In genomic region chr1:157272899-157273774, GRCh38 we compare ENCODE assay signal across 1 cellular context.
TF ChIP-seq lines count a peak whose summit lies in the region.

No MANE protein-coding gene starts in this region.

TF ChIP-seq in GM23338, 12 proteins besides CTCF, POLR2A, EP300 and RAD21 (continued from another document):
- TF ChIP-seq CREB1 (CRISPR knock-in tag; IDR thresholded peaks at IDR 0.05; ENCODE audit: low read depth) (no peak), JUNB (IDR thresholded peaks at IDR 0.05; ENCODE audit: unreplicated experiment) (no peak), POLR2AphosphoS5 (IDR thresholded peaks at IDR 0.05; ENCODE audit: low read depth) (no peak), EZH2 (IDR thresholded peaks at IDR 0.05; ENCODE audit: low read depth, unreplicated experiment) (no peak), STAT1 (IDR thresholded peaks at IDR 0.05; ENCODE audit: unreplicated experiment) (no peak), REST (IDR thresholded peaks at IDR 0.05; ENCODE audit: unreplicated experiment) (no peak), EZH2phosphoT487 (IDR thresholded peaks at IDR 0.05; ENCODE audit: unreplicated experiment) (no peak)
- TF ChIP-seq, protein P1, sequence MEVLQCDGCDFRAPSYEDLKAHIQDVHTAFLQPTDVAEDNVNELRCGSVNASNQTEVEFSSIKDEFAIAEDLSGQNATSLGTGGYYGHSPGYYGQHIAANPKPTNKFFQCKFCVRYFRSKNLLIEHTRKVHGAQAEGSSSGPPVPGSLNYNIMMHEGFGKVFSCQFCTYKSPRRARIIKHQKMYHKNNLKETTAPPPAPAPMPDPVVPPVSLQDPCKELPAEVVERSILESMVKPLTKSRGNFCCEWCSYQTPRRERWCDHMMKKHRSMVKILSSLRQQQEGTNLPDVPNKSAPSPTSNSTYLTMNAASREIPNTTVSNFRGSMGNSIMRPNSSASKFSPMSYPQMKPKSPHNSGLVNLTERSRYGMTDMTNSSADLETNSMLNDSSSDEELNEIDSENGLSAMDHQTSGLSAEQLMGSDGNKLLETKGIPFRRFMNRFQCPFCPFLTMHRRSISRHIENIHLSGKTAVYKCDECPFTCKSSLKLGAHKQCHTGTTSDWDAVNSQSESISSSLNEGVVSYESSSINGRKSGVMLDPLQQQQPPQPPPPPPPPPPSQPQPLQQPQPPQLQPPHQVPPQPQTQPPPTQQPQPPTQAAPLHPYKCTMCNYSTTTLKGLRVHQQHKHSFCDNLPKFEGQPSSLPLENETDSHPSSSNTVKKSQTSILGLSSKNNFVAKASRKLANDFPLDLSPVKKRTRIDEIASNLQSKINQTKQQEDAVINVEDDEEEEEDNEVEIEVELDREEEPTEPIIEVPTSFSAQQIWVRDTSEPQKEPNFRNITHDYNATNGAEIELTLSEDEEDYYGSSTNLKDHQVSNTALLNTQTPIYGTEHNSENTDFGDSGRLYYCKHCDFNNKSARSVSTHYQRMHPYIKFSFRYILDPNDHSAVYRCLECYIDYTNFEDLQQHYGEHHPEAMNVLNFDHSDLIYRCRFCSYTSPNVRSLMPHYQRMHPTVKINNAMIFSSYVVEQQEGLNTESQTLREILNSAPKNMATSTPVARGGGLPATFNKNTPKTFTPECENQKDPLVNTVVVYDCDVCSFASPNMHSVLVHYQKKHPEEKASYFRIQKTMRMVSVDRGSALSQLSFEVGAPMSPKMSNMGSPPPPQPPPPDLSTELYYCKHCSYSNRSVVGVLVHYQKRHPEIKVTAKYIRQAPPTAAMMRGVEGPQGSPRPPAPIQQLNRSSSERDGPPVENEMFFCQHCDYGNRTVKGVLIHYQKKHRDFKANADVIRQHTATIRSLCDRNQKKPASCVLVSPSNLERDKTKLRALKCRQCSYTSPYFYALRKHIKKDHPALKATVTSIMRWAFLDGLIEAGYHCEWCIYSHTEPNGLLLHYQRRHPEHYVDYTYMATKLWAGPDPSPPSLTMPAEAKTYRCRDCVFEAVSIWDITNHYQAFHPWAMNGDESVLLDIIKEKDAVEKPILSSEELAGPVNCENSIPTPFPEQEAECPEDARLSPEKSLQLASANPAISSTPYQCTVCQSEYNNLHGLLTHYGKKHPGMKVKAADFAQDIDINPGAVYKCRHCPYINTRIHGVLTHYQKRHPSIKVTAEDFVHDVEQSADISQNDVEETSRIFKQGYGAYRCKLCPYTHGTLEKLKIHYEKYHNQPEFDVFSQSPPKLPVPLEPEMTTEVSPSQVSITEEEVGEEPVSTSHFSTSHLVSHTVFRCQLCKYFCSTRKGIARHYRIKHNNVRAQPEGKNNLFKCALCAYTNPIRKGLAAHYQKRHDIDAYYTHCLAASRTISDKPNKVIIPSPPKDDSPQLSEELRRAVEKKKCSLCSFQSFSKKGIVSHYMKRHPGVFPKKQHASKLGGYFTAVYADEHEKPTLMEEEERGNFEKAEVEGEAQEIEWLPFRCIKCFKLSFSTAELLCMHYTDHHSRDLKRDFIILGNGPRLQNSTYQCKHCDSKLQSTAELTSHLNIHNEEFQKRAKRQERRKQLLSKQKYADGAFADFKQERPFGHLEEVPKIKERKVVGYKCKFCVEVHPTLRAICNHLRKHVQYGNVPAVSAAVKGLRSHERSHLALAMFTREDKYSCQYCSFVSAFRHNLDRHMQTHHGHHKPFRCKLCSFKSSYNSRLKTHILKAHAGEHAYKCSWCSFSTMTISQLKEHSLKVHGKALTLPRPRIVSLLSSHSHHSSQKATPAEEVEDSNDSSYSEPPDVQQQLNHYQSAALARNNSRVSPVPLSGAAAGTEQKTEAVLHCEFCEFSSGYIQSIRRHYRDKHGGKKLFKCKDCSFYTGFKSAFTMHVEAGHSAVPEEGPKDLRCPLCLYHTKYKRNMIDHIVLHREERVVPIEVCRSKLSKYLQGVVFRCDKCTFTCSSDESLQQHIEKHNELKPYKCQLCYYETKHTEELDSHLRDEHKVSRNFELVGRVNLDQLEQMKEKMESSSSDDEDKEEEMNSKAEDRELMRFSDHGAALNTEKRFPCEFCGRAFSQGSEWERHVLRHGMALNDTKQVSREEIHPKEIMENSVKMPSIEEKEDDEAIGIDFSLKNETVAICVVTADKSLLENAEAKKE (CRISPR knock-in tag; IDR thresholded peaks at IDR 0.05): no peak
TF ChIP-seq in GM23338: peak in this region for 0.
